In the genomic region with DNA sequence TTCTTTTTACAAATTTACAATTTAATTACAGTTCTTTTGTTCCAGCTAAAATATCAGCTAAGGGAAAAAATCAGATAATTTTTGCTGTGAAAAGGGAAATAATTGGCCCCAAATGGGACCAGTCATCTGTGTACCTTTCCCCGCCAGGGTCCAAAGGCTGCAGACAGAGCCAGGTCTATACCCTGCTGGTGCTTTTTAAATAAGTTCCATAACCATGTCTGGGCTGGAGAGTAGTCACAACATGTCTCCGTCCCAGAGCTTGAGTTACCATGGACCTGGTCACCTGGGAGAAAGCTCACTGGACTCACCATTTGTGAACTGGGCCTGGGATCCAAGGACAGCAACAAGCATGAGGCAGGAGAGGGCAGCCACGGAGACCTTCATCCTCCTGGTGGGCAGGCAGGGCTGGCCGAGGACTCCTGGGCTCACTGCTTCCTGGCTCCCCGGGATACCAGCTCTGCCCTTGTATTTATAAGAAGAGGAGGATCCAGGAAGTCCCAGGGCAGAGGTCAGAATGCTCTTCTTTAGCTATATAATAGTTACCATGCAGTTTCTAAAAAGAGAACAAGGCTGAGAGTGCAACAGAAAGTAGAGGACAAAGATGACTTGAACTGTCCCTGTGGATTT, we compare ENCODE assay signal across 32 cellular contexts. TPM values are rescaled to one million over a fixed set of nuclear protein-coding genes. Genes with fewer than 3 reads are reported as not detected.
DNase-seq lines count a peak whose midpoint lies in the region; ATAC-seq and TF ChIP-seq lines count a peak whose summit lies in the region.
"Had no signal": no experiment of that assay in that cellular context is flagged by ENCODE, and none has a peak within 500 bp of the region (broad histone marks: within the 10 kb centered on the region; RNA-seq: fewer than 3 reads in every experiment).

Gene CCL15, minus strand, starts transcription at position 445 of the 627 bp plus-strand sequence. Its CDS starts 61 bp downstream, at position 384.

- ATAC-seq in GM19023 (IDR thresholded peaks at IDR 0.05; ENCODE audit: unreplicated experiment) = no peak
- ATAC-seq in activated CD4-positive, alpha-beta T cell treated with anti-CD3 and anti-CD28 coated beads for 36 hours = no peak
- ATAC-seq: esophagus mucosa, heart right ventricle, right cardiac atrium, T-cell had no signal

- H3K4me1 ChIP-seq in Caco-2 = peaks cover 21% of the 10 kb centered on the region
- peaks cover 2 to 52% (median 35%) of the 10 kb centered on the region in 4 donors for H3K4me1 ChIP-seq in liver (ENCODE audit: control insufficient read depth in 4 of 4, insufficient read depth in 4 of 4, low read length in 3 of 4)
- H3K4me1 ChIP-seq in trophoblast cell (ENCODE audit: control insufficient read depth in 1 of 2, insufficient read depth in 2 of 2, low read length in 2 of 2) = no peaks in the 10 kb centered on the region
- H3K4me1 ChIP-seq: heart right ventricle, uterus had no signal

- H3K23ac ChIP-seq in trophoblast cell (ENCODE audit: low read length) = no peak within 1 kb of the TSS

- H3K27ac Mint-ChIP-seq in Caco-2 (ENCODE audit: unreplicated experiment) (peak within 1 kb of the TSS; percentile 73), osteocyte (ENCODE audit: unreplicated experiment) (no peak within 1 kb of the TSS)
- H3K27ac Mint-ChIP-seq in T-helper 2 cell treated with Interferon-gamma antibody and Interleukin-4, amounts not matched to agents 5 μg/mL and 100 μg/mL, for 36 hours = no peak within 1 kb of the TSS
- H3K27ac Mint-ChIP-seq in activated CD4-positive, alpha-beta T cell treated with anti-CD3 and anti-CD28 coated beads for 36 hours = no peak within 1 kb of the TSS
- H3K27ac Mint-ChIP-seq: activated CD4-positive, alpha-beta memory T cell treated with anti-CD3 and anti-CD28 coated beads, Interleukin-2, amount 10 ng/mL, durations not matched to agents 7 days and 5 days; activated naive CD4-positive, alpha-beta T cell treated with anti-CD3 and anti-CD28 coated beads, Interleukin-2, amount 50 U/mL, for 24 hours; activated T-helper 2 cell treated with anti-CD3 and anti-CD28 coated beads, Interferon-gamma antibody, Interleukin-2, Interleukin-4, amounts not matched to agents 10 μg/mL and 5 μg/mL and 100 μg/mL, durations not matched to agents 14 hours and 24 hours and 36 hours; T-cell had no signal

- H4K8ac ChIP-seq in trophoblast cell (ENCODE audit: low read depth, low read length) = no peak within 1 kb of the TSS

- H3K14ac ChIP-seq in trophoblast cell (ENCODE audit: low read length) = no peak within 1 kb of the TSS

- H3K4me1 Mint-ChIP-seq in Caco-2 (ENCODE audit: low read depth, unreplicated experiment) = peaks cover 18% of the 10 kb centered on the region
- no peaks in the 10 kb centered on the region for H3K4me1 Mint-ChIP-seq in osteocyte (ENCODE audit: unreplicated experiment)
- peaks cover 3% of the 10 kb centered on the region for H3K4me1 Mint-ChIP-seq in T-helper 2 cell treated with Interferon-gamma antibody and Interleukin-4, amounts not matched to agents 5 μg/mL and 100 μg/mL, for 36 hours (ENCODE audit: low read depth)
- H3K4me1 Mint-ChIP-seq in activated CD4-positive, alpha-beta T cell treated with anti-CD3 and anti-CD28 coated beads for 36 hours = peaks cover 3% of the 10 kb centered on the region

- no peaks in the 10 kb centered on the region for H3K79me2 ChIP-seq in trophoblast cell (ENCODE audit: control insufficient read depth, insufficient read depth, low read length, poor library complexity)

- H3K27ac ChIP-seq in WERI-Rb-1 = peak within 1 kb of the TSS; percentile 31
- peak within 1 kb of the TSS; percentile 83 to 93 for H3K27ac ChIP-seq in liver (ENCODE audit: low read depth in 1 of 2, low read length in 2 of 2)
- no peak within 1 kb of the TSS for H3K27ac ChIP-seq in trophoblast cell (ENCODE audit: low read depth, low read length)
- H3K27ac ChIP-seq: heart right ventricle, pancreas, RWPE1, uterus had no signal

- H3K18ac ChIP-seq in trophoblast cell (ENCODE audit: low read length) = no peak within 1 kb of the TSS

- TF ChIP-seq CTCF in Caco-2 (IDR thresholded peaks at IDR 0.05; ENCODE audit: insufficient read depth in 1 of 2, low read depth in 1 of 2, low read length in 1 of 2, severe bottlenecking in 1 of 2, unreplicated experiment in 1 of 2) = no peak
- no peak for TF ChIP-seq CTCF in WERI-Rb-1 (IDR thresholded peaks at IDR 0.05; ENCODE audit: low read depth, low read length)
- TF ChIP-seq CTCF in liver (IDR thresholded peaks at IDR 0.05; ENCODE audit: low read depth, low read length, missing input control) = no peak
- TF ChIP-seq CTCF in osteocyte (IDR thresholded peaks at IDR 0.05) = no peak

- H3K4me2 ChIP-seq in trophoblast cell (ENCODE audit: low read length) = no peak within 1 kb of the TSS

- no peaks in the 10 kb centered on the region for H3K79me1 ChIP-seq in trophoblast cell (ENCODE audit: low read length)

- H3K4me3 ChIP-seq in Caco-2 (ENCODE audit: low read depth, low read length) = no peak within 1 kb of the TSS
- H3K4me3 ChIP-seq in WERI-Rb-1 (ENCODE audit: low read depth, low read length) = peak within 1 kb of the TSS; percentile 21
- peak within 1 kb of the TSS; percentile 62 to 76 (median 68) for H3K4me3 ChIP-seq in liver (ENCODE audit: low read depth in 1 of 3, low read length in 3 of 3)
- no peak within 1 kb of the TSS for H3K4me3 ChIP-seq in trophoblast cell (ENCODE audit: low read depth, low read length)
- H3K4me3 ChIP-seq: heart right ventricle, pancreas, uterus had no signal

- POLR2A ChIA-PET in Caco-2 (lab: Charles Lee) = no interaction called here
- POLR2A ChIA-PET in activated CD4-positive, alpha-beta T cell treated with anti-CD3 and anti-CD28 coated beads for 36 hours (lab: Charles Lee) = no interaction called here

- no peaks in the 10 kb centered on the region for H3K9me3 ChIP-seq in Caco-2
- H3K9me3 ChIP-seq in WERI-Rb-1 (ENCODE audit: severe bottlenecking) = no peaks in the 10 kb centered on the region
- H3K9me3 ChIP-seq in liver (ENCODE audit: control insufficient read depth in 4 of 4, low read length in 3 of 4) = no peaks in the 10 kb centered on the region
- no peaks in the 10 kb centered on the region for H3K9me3 ChIP-seq in trophoblast cell (ENCODE audit: insufficient read depth, low read depth, low read length)
- H3K9me3 ChIP-seq: heart right ventricle, pancreas, uterus had no signal

- H3K36me3 ChIP-seq in Caco-2 (ENCODE audit: control insufficient read depth, insufficient read depth, low read length) (no peaks in the 10 kb centered on the region), WERI-Rb-1 (no peaks in the 10 kb centered on the region), liver (ENCODE audit: control insufficient read depth in 4 of 4, insufficient read depth in 3 of 4, low read depth in 1 of 4, low read length in 3 of 4) (peaks cover 0 to 7% (median 3%) of the 10 kb centered on the region in 4 donors), trophoblast cell (ENCODE audit: control insufficient read depth in 1 of 2, insufficient read depth in 2 of 2, low read length in 2 of 2) (no peaks in the 10 kb centered on the region)
- H3K36me3 ChIP-seq: heart right ventricle, pancreas, uterus had no signal

- H3K36me3 Mint-ChIP-seq in Caco-2 (ENCODE audit: insufficient read depth, unreplicated experiment) = no peaks in the 10 kb centered on the region
- no peaks in the 10 kb centered on the region for H3K36me3 Mint-ChIP-seq in osteocyte (ENCODE audit: unreplicated experiment)
- no peaks in the 10 kb centered on the region for H3K36me3 Mint-ChIP-seq in T-helper 2 cell treated with Interferon-gamma antibody and Interleukin-4, amounts not matched to agents 5 μg/mL and 100 μg/mL, for 36 hours (ENCODE audit: low read depth)
- H3K36me3 Mint-ChIP-seq in activated CD4-positive, alpha-beta T cell treated with anti-CD3 and anti-CD28 coated beads for 36 hours (ENCODE audit: low read depth) = no peaks in the 10 kb centered on the region
- H3K36me3 Mint-ChIP-seq: activated naive CD4-positive, alpha-beta T cell treated with anti-CD3 and anti-CD28 coated beads, Interleukin-2, amount 50 U/mL, for 24 hours; naive B cell; T-cell had no signal

- no peaks in the 10 kb centered on the region for H3K27me3 Mint-ChIP-seq in Caco-2 (ENCODE audit: insufficient read depth, unreplicated experiment)
- peaks cover 15% of the 10 kb centered on the region for H3K27me3 Mint-ChIP-seq in osteocyte (ENCODE audit: unreplicated experiment)
- peaks cover 9% of the 10 kb centered on the region for H3K27me3 Mint-ChIP-seq in T-helper 2 cell treated with Interferon-gamma antibody and Interleukin-4, amounts not matched to agents 5 μg/mL and 100 μg/mL, for 36 hours (ENCODE audit: low read depth)
- peaks cover 2% of the 10 kb centered on the region for H3K27me3 Mint-ChIP-seq in activated CD4-positive, alpha-beta T cell treated with anti-CD3 and anti-CD28 coated beads for 36 hours
- H3K27me3 Mint-ChIP-seq: naive B cell had no signal

- H2BK120ac ChIP-seq in trophoblast cell (ENCODE audit: insufficient read depth, low read length, poor library complexity) = no peak within 1 kb of the TSS

- CTCF ChIA-PET in Caco-2 (lab: Charles Lee) = interaction anchor here (0.6 to 1.4 kb wide), 2 partner anchors 23 to 32 kb away, joined by 3 read pairs; no protein-coding TSS in a partner anchor
- CTCF ChIA-PET in activated CD4-positive, alpha-beta T cell treated with anti-CD3 and anti-CD28 coated beads for 36 hours (lab: Charles Lee) = no interaction called here

- no peak within 1 kb of the TSS for H4K91ac ChIP-seq in trophoblast cell (ENCODE audit: low read depth, low read length)

- 29% methylated on average over 5 of the region's 5 CpGs for WGBS in liver
- no CpG with 5 or more reads among the region's 5 CpGs for WGBS in trophoblast cell (ENCODE audit: extremely low coverage, insufficient coverage, insufficient read length)

- no TSS peak for BruUV-seq in Caco-2 (replicated peaks; lab: Mats Ljungman, UMichigan)

- no peak within 1 kb of the TSS for H3K4ac ChIP-seq in trophoblast cell (ENCODE audit: low read depth, low read length)

- H3K9me3 Mint-ChIP-seq in Caco-2 (ENCODE audit: unreplicated experiment) (no peaks in the 10 kb centered on the region), osteocyte (ENCODE audit: unreplicated experiment) (no peaks in the 10 kb centered on the region)
- H3K9me3 Mint-ChIP-seq in T-helper 2 cell treated with Interferon-gamma antibody and Interleukin-4, amounts not matched to agents 5 μg/mL and 100 μg/mL, for 36 hours = no peaks in the 10 kb centered on the region
- no peaks in the 10 kb centered on the region for H3K9me3 Mint-ChIP-seq in activated CD4-positive, alpha-beta T cell treated with anti-CD3 and anti-CD28 coated beads for 36 hours (ENCODE audit: low read depth)
- H3K9me3 Mint-ChIP-seq: activated CD4-positive, alpha-beta memory T cell treated with anti-CD3 and anti-CD28 coated beads, Interleukin-2, amount 10 ng/mL, durations not matched to agents 7 days and 5 days; activated naive CD4-positive, alpha-beta T cell treated with anti-CD3 and anti-CD28 coated beads, Interleukin-2, amount 50 U/mL, for 24 hours; activated T-helper 2 cell treated with anti-CD3 and anti-CD28 coated beads, Interferon-gamma antibody, Interleukin-2, Interleukin-4, amounts not matched to agents 10 μg/mL and 5 μg/mL and 100 μg/mL, durations not matched to agents 14 hours and 24 hours and 36 hours; naive B cell; T-cell had no signal

- no peak within 1 kb of the TSS for H2AFZ ChIP-seq in trophoblast cell (ENCODE audit: insufficient read depth, low read length, poor library complexity)

- H3K9ac ChIP-seq in liver (ENCODE audit: low read depth in 1 of 2, low read length in 2 of 2) (peak within 1 kb of the TSS; percentile 84 to 87), trophoblast cell (ENCODE audit: low read length) (peak within 1 kb of the TSS; percentile 4)

- no peaks in the 10 kb centered on the region for H3K27me3 ChIP-seq in Caco-2 (replicated peaks; ENCODE audit: control insufficient read depth, insufficient read depth, low read length)
- H3K27me3 ChIP-seq in WERI-Rb-1 (ENCODE audit: insufficient read depth, low read depth, severe bottlenecking) = no peaks in the 10 kb centered on the region
- H3K27me3 ChIP-seq in liver (ENCODE audit: control insufficient read depth in 4 of 4, insufficient read depth in 4 of 4, low read length in 3 of 4) = no peaks in the 10 kb centered on the region
- H3K27me3 ChIP-seq in trophoblast cell (ENCODE audit: insufficient read depth, low read length) = no peaks in the 10 kb centered on the region
- H3K27me3 ChIP-seq: pancreas, uterus had no signal

- no peak within 1 kb of the TSS for H2AK5ac ChIP-seq in trophoblast cell (ENCODE audit: low read length)

- H2BK12ac ChIP-seq in trophoblast cell (ENCODE audit: low read length) = no peak within 1 kb of the TSS

- H3K4me3 Mint-ChIP-seq in Caco-2 (ENCODE audit: unreplicated experiment) (peak within 1 kb of the TSS; percentile 38), osteocyte (ENCODE audit: unreplicated experiment) (no peak within 1 kb of the TSS)
- no peak within 1 kb of the TSS for H3K4me3 Mint-ChIP-seq in T-helper 2 cell treated with Interferon-gamma antibody and Interleukin-4, amounts not matched to agents 5 μg/mL and 100 μg/mL, for 36 hours
- no peak within 1 kb of the TSS for H3K4me3 Mint-ChIP-seq in activated CD4-positive, alpha-beta T cell treated with anti-CD3 and anti-CD28 coated beads for 36 hours
- H3K4me3 Mint-ChIP-seq: activated CD4-positive, alpha-beta memory T cell treated with anti-CD3 and anti-CD28 coated beads, Interleukin-2, amount 10 ng/mL, durations not matched to agents 7 days and 5 days; activated naive CD4-positive, alpha-beta T cell treated with anti-CD3 and anti-CD28 coated beads, Interleukin-2, amount 50 U/mL, for 24 hours; T-cell had no signal

- DNase-seq in Caco-2 (no peak), WERI-Rb-1 (no peak), trophoblast cell (no peak), osteocyte (ENCODE audit: extremely low spot score, unreplicated experiment) (no peak)
- DNase-seq in T-helper 2 cell treated with Interferon-gamma antibody and Interleukin-4, amounts not matched to agents 5 μg/mL and 100 μg/mL, for 36 hours (ENCODE audit: low spot score) = no peak
- no peak for DNase-seq in activated CD4-positive, alpha-beta T cell treated with anti-CD3 and anti-CD28 coated beads for 36 hours
- DNase-seq: 8988T; activated CD4-positive, alpha-beta memory T cell treated with anti-CD3 and anti-CD28 coated beads, Interleukin-2, amount 10 ng/mL, durations not matched to agents 7 days and 5 days; activated CD4-positive, CD25-positive, alpha-beta regulatory T cell treated with anti-CD3 and anti-CD28 coated beads, Interleukin-2, amount 50 U/mL, for 72 hours; foreskin fibroblast; heart right ventricle; mammary epithelial cell; naive B cell; NCI-H1105; NCI-H2029 treated with DMSO at 0.1 percent for 48 hours; NCI-H345; NCI-H748 treated with DMSO at 0.1 percent for 48 hours; right cardiac atrium; stimulated activated CD4-positive, alpha-beta T cell treated with anti-CD3 and anti-CD28 coated beads, Interleukin-12 subunit alpha, Interleukin-12 subunit beta, amount 100 ng/mL, for 4 hours; stimulated activated CD4-positive, alpha-beta T cell treated with anti-CD3 and anti-CD28 coated beads, Interleukin-4, amount 100 ng/mL, for 1 hour; T-cell; uterus had no signal

- intact Hi-C loops in Caco-2 (cut with micrococcal nuclease; ENCODE audit: unreplicated experiment) = no loop called here
- intact Hi-C loops in activated CD4-positive, alpha-beta T cell treated with anti-CD3 and anti-CD28 coated beads for 36 hours (cut with DNase I, micrococcal nuclease) = no loop called here

- no peak within 1 kb of the TSS for H4K12ac ChIP-seq in trophoblast cell (ENCODE audit: low read depth, low read length)

- TF ChIP-seq RAD21 in liver (IDR thresholded peaks at IDR 0.05) = peak in 1 of 2 donors; percentile 8

- no peak within 1 kb of the TSS for H2BK5ac ChIP-seq in trophoblast cell (ENCODE audit: low read depth, low read length, poor library complexity)

RNA-seq across cellular contexts. Expression of gene CCL15, which starts in this region (rescaled TPM):
- 0.30 and 0.52 TPM in 2 replicates for total RNA-seq in Caco-2 (2022)
- 10 to 100 TPM in 1 of 2 donors, 1 to 10 TPM in 1; 9.2 to 14.1 TPM for total RNA-seq in liver
- polyA plus RNA-seq in liver = 10 to 100 TPM in 1 of 2 donors, 1 to 10 TPM in 1; 8.8 to 27.8 TPM
- polyA plus RNA-seq in trophoblast cell (2013) = not detected in 2 replicates
- total RNA-seq in osteocyte = not detected in 2 replicates
- not detected for total RNA-seq in activated CD4-positive, alpha-beta T cell treated with anti-CD3 and anti-CD28 coated beads for 36 hours
- total RNA-seq: activated CD4-positive, alpha-beta memory T cell treated with anti-CD3 and anti-CD28 coated beads, Interleukin-2, amount 10 ng/mL, durations not matched to agents 7 days and 5 days; activated T-helper 2 cell treated with anti-CD3 and anti-CD28 coated beads, Interferon-gamma antibody, Interleukin-2, Interleukin-4, amounts not matched to agents 10 μg/mL and 5 μg/mL and 100 μg/mL, durations not matched to agents 14 hours and 24 hours and 36 hours; bronchial epithelial cell; heart right ventricle; mammary epithelial cell; right cardiac atrium; SK-MEL-5; subcutaneous adipose tissue; T-cell had no signal
- polyA plus RNA-seq: heart right ventricle, mammary epithelial cell, right cardiac atrium had no signal

Comparison
In these comparisons a context has a peak if more than half of its experiments do, and no peak if none do; other contexts are left out.
1. H3K4me3 ChIP-seq: peak in WERI-Rb-1 (single experiment) and liver (3 of 3); none in Caco-2 (single experiment) and trophoblast cell (single experiment).